ENCODE assay signal across 21 cellular contexts in genomic region chr9:94993141-94993820, GRCh38.
DNase-seq lines count a peak whose midpoint lies in the region; ATAC-seq and TF ChIP-seq lines count a peak whose summit lies in the region.
"Had no signal": no experiment of that assay in that cellular context is flagged by ENCODE, and none has a peak within 500 bp of the region (broad histone marks: within the 10 kb centered on the region; RNA-seq: fewer than 3 reads in every experiment).

No MANE protein-coding gene starts in this region.

- H3K36me3 ChIP-seq in adipocyte (ENCODE audit: control insufficient read depth, insufficient read depth, low read length, severe bottlenecking) (no peaks in the 10 kb centered on the region), ovary (no peaks in the 10 kb centered on the region), uterus (no peaks in the 10 kb centered on the region), sigmoid colon (no peaks in the 10 kb centered on the region)
- H3K36me3 ChIP-seq: WERI-Rb-1 had no signal

- no peak overlapping the region for H3K9ac ChIP-seq in adipocyte (ENCODE audit: low read length)

- H3K4me1 ChIP-seq in adipocyte (ENCODE audit: control insufficient read depth, insufficient read depth, low read length) (no peaks in the 10 kb centered on the region), ovary (ENCODE audit: insufficient read depth) (peaks cover 19% of the 10 kb centered on the region), uterus (peaks cover 0 to 16% of the 10 kb centered on the region in 2 donors), sigmoid colon (peaks cover 0 to 25% (median 16%) of the 10 kb centered on the region in 4 donors)

- H3K9me3 ChIP-seq in adipocyte (ENCODE audit: control insufficient read depth, low read length) (no peaks in the 10 kb centered on the region), ovary (no peaks in the 10 kb centered on the region), uterus (no peaks in the 10 kb centered on the region), sigmoid colon (no peaks in the 10 kb centered on the region)

- intact Hi-C loops in ovary (cut with DNase I): loop anchor here in 1 of 4 donors (10.0 kb wide), 1 partner anchor 68 kb away; no protein-coding TSS in a partner anchor
- intact Hi-C loops in uterus (cut with DNase I; ENCODE audit: low total_unique reads): no loop called here
- intact Hi-C loops in sigmoid colon (cut with DNase I): loop anchor here (5.0 kb wide), 1 partner anchor 56 kb away; no protein-coding TSS in a partner anchor

- H3K27ac ChIP-seq in ovary (peak overlapping the region; percentile 54 to 77), uterus (peak overlapping the region; percentile 100), sigmoid colon (peak overlapping the region in 1 of 4 donors; percentile 99)
- H3K27ac ChIP-seq: WERI-Rb-1 had no signal

- H3K4me3 ChIP-seq in adipocyte (ENCODE audit: low read length) (no peak overlapping the region), ovary (peak overlapping the region; percentile 0), uterus (no peak overlapping the region), sigmoid colon (no peak overlapping the region)

- no peak for TF ChIP-seq EP300 in ovary (IDR thresholded peaks at IDR 0.05)
- TF ChIP-seq EP300 in sigmoid colon (IDR thresholded peaks at IDR 0.05): no peak

- WGBS in ovary, 3 donors: 11 to 20% (median 13%) methylated on average over 9 of the region's 9 CpGs
- 90% methylated on average over 9 of the region's 9 CpGs for WGBS in sigmoid colon, 2 donors

- no peak for TF ChIP-seq POLR2A in ovary (IDR thresholded peaks at IDR 0.05)
- peak in 1 of 2 donors; percentile 12 for TF ChIP-seq POLR2A in uterus (IDR thresholded peaks at IDR 0.05)
- TF ChIP-seq POLR2A in sigmoid colon (IDR thresholded peaks at IDR 0.05): no peak

- DNase-seq in adipocyte (ENCODE audit: low read depth) (peak; percentile 60), fibroblast of the conjunctiva (ENCODE audit: low read depth) (peak; percentile 64), ovary (no peak), uterus (no peak), anterior cingulate cortex (lab: John Stamatoyannopoulos, UW) (no peak), sigmoid colon (no peak)
- DNase-seq: activated CD4-positive, alpha-beta T cell treated with anti-CD3 and anti-CD28 coated beads, Interleukin-2, amount 10 ng/mL, durations not matched to agents 24 days and 14 days; activated naive CD4-positive, alpha-beta T cell; activated T-cell treated with anti-CD3 and anti-CD28 coated beads, Interleukin-2, amount 50 U/mL, for 48 hours; CD4-positive, alpha-beta memory T cell; dermis blood vessel endothelial cell; DMS153; hippocampal formation; immature natural killer cell; NCI-H1105; NCI-H2029; NCI-H446; OCI-M1; WERI-Rb-1 had no signal

- H3K27me3 ChIP-seq in adipocyte (replicated peaks; ENCODE audit: control insufficient read depth, insufficient read depth, low read length) (no peaks in the 10 kb centered on the region), ovary (no peaks in the 10 kb centered on the region), uterus (no peaks in the 10 kb centered on the region), sigmoid colon (no peaks in the 10 kb centered on the region)

- no peak for ATAC-seq in esophagus mucosa
- ATAC-seq: natural killer cell treated with Interleukin-12 subunit alpha and Interleukin-12 subunit beta and Interleukin-15 and Interleukin-18, amount 100 ng/mL, for 72 hours had no signal

- no peak for TF ChIP-seq CTCF in ovary (IDR thresholded peaks at IDR 0.05)
- no peak for TF ChIP-seq CTCF in uterus (IDR thresholded peaks at IDR 0.05)
- TF ChIP-seq CTCF in sigmoid colon (IDR thresholded peaks at IDR 0.05): no peak

Comparison
In these comparisons a context has a peak if more than half of its experiments do, and no peak if none do; other contexts are left out.
1. DNase-seq: peak in adipocyte (single experiment) and fibroblast of the conjunctiva (single experiment); none in ovary (0 of 5), uterus (0 of 2), anterior cingulate cortex (0 of 58) and sigmoid colon (single experiment).